Comparison of ENCODE assay signal across 3 cellular contexts in the genomic region with DNA sequence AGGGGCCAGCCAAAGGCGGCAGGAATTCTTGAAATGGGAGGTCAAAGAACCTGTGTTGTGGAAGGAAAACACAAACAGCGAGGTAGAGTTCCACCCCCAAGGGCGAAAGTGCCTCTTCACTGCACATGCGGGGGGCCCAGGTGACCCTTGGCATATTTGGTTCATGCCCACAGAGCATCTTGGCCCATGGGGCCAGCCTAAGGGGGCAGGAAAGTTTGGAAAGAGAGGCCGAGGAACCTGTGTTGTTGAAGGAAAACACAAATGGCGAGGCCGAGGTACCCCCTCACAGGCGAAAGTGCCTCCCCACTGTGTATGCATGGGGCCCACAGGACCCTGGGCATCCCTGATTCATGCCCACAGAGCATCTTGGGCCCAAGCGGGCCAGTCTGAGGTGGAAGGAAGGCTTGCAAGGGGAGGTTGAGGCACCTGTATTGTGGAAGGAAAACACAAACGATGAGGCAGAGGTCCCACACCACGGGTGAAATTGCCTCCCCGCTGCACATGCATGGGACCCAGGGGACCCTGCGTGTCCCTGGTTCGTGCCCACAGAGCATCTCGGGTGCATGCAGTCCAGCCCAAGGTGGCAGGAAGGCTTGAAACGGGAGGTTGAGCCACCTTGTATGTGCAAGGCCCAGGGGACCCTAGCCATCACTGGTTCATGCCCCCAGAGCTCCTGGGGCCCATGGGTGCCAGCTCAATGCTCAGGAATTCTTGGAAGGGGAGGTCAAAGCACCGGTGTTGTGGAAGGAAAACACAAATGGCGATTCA.
TF ChIP-seq lines count a peak whose summit lies in the region.

No MANE protein-coding gene starts in this region.

TF ChIP-seq in SK-N-SH, 30 proteins besides CTCF, POLR2A, EP300 and RAD21 (continued from another document):
- TF ChIP-seq, protein P1, sequence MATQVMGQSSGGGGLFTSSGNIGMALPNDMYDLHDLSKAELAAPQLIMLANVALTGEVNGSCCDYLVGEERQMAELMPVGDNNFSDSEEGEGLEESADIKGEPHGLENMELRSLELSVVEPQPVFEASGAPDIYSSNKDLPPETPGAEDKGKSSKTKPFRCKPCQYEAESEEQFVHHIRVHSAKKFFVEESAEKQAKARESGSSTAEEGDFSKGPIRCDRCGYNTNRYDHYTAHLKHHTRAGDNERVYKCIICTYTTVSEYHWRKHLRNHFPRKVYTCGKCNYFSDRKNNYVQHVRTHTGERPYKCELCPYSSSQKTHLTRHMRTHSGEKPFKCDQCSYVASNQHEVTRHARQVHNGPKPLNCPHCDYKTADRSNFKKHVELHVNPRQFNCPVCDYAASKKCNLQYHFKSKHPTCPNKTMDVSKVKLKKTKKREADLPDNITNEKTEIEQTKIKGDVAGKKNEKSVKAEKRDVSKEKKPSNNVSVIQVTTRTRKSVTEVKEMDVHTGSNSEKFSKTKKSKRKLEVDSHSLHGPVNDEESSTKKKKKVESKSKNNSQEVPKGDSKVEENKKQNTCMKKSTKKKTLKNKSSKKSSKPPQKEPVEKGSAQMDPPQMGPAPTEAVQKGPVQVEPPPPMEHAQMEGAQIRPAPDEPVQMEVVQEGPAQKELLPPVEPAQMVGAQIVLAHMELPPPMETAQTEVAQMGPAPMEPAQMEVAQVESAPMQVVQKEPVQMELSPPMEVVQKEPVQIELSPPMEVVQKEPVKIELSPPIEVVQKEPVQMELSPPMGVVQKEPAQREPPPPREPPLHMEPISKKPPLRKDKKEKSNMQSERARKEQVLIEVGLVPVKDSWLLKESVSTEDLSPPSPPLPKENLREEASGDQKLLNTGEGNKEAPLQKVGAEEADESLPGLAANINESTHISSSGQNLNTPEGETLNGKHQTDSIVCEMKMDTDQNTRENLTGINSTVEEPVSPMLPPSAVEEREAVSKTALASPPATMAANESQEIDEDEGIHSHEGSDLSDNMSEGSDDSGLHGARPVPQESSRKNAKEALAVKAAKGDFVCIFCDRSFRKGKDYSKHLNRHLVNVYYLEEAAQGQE (IDR thresholded peaks at IDR 0.05; ENCODE audit: low read depth, low read length), result no peak
- TF ChIP-seq, protein P2, sequence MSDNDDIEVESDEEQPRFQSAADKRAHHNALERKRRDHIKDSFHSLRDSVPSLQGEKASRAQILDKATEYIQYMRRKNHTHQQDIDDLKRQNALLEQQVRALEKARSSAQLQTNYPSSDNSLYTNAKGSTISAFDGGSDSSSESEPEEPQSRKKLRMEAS (IDR thresholded peaks at IDR 0.05; ENCODE audit: low read depth), result no peak
- TF ChIP-seq FOSL2 (IDR thresholded peaks at IDR 0.05; ENCODE audit: borderline replicate concordance, low read depth) (no peak), MXI1 (IDR thresholded peaks at IDR 0.05; ENCODE audit: low read depth, low read length) (no peak), MEF2A (IDR thresholded peaks at IDR 0.05; ENCODE audit: borderline replicate concordance, low read depth) (no peak)
- TF ChIP-seq, protein P3, sequence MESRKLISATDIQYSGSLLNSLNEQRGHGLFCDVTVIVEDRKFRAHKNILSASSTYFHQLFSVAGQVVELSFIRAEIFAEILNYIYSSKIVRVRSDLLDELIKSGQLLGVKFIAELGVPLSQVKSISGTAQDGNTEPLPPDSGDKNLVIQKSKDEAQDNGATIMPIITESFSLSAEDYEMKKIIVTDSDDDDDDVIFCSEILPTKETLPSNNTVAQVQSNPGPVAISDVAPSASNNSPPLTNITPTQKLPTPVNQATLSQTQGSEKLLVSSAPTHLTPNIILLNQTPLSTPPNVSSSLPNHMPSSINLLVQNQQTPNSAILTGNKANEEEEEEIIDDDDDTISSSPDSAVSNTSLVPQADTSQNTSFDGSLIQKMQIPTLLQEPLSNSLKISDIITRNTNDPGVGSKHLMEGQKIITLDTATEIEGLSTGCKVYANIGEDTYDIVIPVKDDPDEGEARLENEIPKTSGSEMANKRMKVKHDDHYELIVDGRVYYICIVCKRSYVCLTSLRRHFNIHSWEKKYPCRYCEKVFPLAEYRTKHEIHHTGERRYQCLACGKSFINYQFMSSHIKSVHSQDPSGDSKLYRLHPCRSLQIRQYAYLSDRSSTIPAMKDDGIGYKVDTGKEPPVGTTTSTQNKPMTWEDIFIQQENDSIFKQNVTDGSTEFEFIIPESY (IDR thresholded peaks at IDR 0.05; ENCODE audit: borderline replicate concordance, low read depth), result no peak

TF ChIP-seq in SK-N-SH treated with all-trans-retinoic acid at 6 μM for 48 hours, 23 proteins besides CTCF, POLR2A, EP300 and RAD21 (continued from another document):
- TF ChIP-seq, protein P4, sequence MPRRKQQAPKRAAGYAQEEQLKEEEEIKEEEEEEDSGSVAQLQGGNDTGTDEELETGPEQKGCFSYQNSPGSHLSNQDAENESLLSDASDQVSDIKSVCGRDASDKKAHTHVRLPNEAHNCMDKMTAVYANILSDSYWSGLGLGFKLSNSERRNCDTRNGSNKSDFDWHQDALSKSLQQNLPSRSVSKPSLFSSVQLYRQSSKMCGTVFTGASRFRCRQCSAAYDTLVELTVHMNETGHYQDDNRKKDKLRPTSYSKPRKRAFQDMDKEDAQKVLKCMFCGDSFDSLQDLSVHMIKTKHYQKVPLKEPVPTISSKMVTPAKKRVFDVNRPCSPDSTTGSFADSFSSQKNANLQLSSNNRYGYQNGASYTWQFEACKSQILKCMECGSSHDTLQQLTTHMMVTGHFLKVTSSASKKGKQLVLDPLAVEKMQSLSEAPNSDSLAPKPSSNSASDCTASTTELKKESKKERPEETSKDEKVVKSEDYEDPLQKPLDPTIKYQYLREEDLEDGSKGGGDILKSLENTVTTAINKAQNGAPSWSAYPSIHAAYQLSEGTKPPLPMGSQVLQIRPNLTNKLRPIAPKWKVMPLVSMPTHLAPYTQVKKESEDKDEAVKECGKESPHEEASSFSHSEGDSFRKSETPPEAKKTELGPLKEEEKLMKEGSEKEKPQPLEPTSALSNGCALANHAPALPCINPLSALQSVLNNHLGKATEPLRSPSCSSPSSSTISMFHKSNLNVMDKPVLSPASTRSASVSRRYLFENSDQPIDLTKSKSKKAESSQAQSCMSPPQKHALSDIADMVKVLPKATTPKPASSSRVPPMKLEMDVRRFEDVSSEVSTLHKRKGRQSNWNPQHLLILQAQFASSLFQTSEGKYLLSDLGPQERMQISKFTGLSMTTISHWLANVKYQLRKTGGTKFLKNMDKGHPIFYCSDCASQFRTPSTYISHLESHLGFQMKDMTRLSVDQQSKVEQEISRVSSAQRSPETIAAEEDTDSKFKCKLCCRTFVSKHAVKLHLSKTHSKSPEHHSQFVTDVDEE (CRISPR knock-in tag; IDR thresholded peaks at IDR 0.05), result no peak
- no peak for TF ChIP-seq ESRRG (CRISPR knock-in tag; IDR thresholded peaks at IDR 0.05)
- TF ChIP-seq GLIS3 (CRISPR knock-in tag; IDR thresholded peaks at IDR 0.05), result no peak
- TF ChIP-seq ZNF8 (CRISPR knock-in tag; IDR thresholded peaks at IDR 0.05), result no peak
- TF ChIP-seq ZC3H10 (CRISPR knock-in tag; IDR thresholded peaks at IDR 0.05), result no peak
- TF ChIP-seq, protein P5, sequence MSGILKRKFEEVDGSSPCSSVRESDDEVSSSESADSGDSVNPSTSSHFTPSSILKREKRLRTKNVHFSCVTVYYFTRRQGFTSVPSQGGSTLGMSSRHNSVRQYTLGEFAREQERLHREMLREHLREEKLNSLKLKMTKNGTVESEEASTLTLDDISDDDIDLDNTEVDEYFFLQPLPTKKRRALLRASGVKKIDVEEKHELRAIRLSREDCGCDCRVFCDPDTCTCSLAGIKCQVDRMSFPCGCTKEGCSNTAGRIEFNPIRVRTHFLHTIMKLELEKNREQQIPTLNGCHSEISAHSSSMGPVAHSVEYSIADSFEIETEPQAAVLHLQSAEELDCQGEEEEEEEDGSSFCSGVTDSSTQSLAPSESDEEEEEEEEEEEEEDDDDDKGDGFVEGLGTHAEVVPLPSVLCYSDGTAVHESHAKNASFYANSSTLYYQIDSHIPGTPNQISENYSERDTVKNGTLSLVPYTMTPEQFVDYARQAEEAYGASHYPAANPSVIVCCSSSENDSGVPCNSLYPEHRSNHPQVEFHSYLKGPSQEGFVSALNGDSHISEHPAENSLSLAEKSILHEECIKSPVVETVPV (CRISPR knock-in tag; IDR thresholded peaks at IDR 0.05), result no peak

TF ChIP-seq in WTC11, 78 proteins besides CTCF, POLR2A, EP300 and RAD21 (continued from another document):
- TF ChIP-seq, protein P6, sequence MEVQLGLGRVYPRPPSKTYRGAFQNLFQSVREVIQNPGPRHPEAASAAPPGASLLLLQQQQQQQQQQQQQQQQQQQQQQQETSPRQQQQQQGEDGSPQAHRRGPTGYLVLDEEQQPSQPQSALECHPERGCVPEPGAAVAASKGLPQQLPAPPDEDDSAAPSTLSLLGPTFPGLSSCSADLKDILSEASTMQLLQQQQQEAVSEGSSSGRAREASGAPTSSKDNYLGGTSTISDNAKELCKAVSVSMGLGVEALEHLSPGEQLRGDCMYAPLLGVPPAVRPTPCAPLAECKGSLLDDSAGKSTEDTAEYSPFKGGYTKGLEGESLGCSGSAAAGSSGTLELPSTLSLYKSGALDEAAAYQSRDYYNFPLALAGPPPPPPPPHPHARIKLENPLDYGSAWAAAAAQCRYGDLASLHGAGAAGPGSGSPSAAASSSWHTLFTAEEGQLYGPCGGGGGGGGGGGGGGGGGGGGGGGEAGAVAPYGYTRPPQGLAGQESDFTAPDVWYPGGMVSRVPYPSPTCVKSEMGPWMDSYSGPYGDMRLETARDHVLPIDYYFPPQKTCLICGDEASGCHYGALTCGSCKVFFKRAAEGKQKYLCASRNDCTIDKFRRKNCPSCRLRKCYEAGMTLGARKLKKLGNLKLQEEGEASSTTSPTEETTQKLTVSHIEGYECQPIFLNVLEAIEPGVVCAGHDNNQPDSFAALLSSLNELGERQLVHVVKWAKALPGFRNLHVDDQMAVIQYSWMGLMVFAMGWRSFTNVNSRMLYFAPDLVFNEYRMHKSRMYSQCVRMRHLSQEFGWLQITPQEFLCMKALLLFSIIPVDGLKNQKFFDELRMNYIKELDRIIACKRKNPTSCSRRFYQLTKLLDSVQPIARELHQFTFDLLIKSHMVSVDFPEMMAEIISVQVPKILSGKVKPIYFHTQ (CRISPR knock-in tag; IDR thresholded peaks at IDR 0.05), result no peak
- TF ChIP-seq TCF7 (CRISPR knock-in tag; IDR thresholded peaks at IDR 0.05; ENCODE audit: low read depth), result no peak
- no peak for TF ChIP-seq MYBL2 (CRISPR knock-in tag; IDR thresholded peaks at IDR 0.05)
- TF ChIP-seq RORB (CRISPR knock-in tag; IDR thresholded peaks at IDR 0.05), result no peak
- TF ChIP-seq, protein P7, sequence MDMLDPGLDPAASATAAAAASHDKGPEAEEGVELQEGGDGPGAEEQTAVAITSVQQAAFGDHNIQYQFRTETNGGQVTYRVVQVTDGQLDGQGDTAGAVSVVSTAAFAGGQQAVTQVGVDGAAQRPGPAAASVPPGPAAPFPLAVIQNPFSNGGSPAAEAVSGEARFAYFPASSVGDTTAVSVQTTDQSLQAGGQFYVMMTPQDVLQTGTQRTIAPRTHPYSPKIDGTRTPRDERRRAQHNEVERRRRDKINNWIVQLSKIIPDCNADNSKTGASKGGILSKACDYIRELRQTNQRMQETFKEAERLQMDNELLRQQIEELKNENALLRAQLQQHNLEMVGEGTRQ (CRISPR knock-in tag; IDR thresholded peaks at IDR 0.05), result no peak
- TF ChIP-seq, protein P8, sequence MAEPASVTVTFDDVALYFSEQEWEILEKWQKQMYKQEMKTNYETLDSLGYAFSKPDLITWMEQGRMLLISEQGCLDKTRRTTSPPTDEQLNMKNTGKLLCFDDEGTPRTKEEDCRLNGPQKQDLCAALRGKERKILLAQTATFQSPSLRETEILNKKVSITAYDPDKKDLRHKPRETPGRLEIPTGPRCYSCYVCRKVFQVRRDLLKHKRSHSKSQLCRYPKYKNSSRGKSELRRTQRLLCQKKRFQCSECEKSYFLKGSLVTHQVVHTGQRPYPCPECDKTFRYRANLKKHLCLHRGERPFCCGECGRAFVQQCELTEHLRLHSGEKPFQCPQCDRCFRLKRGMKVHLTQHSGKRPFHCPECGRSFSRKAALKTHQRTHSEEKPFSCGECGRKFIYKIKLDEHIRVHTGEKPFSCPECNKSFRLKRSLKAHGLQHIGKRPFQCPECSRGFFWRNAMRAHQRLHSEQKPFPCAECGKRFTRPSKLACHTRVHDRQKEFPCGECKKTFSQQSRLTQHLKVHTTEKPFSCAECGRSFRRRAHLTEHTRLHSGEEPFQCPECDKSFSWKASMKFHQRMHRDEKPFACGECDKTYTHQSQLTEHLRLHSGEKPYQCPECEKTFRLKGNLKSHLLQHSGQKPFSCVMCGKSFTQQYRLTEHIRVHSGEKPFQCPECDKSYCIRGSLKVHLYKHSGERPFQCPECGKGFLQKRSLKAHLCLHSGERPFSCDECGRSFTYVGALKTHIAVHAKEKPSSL (CRISPR knock-in tag; conservative IDR thresholded peaks at IDR 0.05), result no peak
- no peak for TF ChIP-seq NFATC4 (CRISPR knock-in tag; IDR thresholded peaks at IDR 0.05)
- TF ChIP-seq ZNF219 (CRISPR knock-in tag; IDR thresholded peaks at IDR 0.05; ENCODE audit: borderline replicate concordance), result no peak
- TF ChIP-seq CBFB (CRISPR knock-in tag; IDR thresholded peaks at IDR 0.05; ENCODE audit: low read depth), result no peak
